9 cellular contexts compared by ENCODE assay signal in the genomic region with DNA sequence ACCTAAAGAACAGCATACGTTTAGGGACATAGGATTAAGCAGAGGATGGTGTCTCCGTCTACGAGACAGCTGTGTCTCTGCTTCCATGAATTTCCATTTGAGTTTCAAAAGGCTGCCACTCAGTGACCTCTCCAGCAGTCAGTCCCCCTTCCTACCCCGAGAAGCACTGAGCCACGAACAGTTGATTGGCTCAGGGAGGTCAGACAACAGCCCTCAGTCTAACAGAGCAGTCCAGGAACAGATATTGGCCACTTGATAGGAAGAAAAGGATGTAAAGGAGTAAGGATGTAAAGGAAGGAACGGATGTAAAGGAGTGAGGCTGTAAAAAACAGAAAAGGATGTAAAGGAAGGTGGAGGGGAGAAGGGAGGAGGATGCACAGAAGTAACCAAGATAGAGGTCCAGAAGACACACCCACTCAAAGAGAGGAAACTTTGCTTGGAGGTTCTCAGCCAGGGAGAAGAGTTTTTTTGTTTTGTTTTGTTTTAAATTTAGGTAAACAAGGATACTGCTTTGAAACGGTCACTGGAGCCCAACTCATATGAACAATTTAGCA. TPM values are rescaled to one million over a fixed set of nuclear protein-coding genes. Genes with fewer than 3 reads are reported as not detected.
DNase-seq lines count a peak whose midpoint lies in the region; FAIRE-seq and TF ChIP-seq lines count a peak whose summit lies in the region.
"Had no signal": no experiment of that assay in that cellular context is flagged by ENCODE, and none has a peak within 500 bp of the region (broad histone marks: within the 10 kb centered on the region; RNA-seq: fewer than 3 reads in every experiment).

No MANE protein-coding gene starts in this region.

- H3K27me3 ChIP-seq in Karpas-422 (ENCODE audit: low read length) (no peaks in the 10 kb centered on the region), muscle layer of colon (ENCODE audit: control insufficient read depth in 1 of 2, insufficient read depth in 2 of 2, low read length in 2 of 2) (no peaks in the 10 kb centered on the region)

- CTCF ChIA-PET in MCF 10A (lab: Yijun Ruan, JAX) (interaction anchor here (0.6 to 1.1 kb wide), 6 partner anchors 8 to 582 kb away, joined by 3 to 4 read pairs (median 3); no protein-coding TSS in a partner anchor), HEK293T (lab: Yijun Ruan, JAX) (no interaction called here)

- no peaks in the 10 kb centered on the region for H3K9me3 ChIP-seq in Karpas-422 (ENCODE audit: low read length)
- no peaks in the 10 kb centered on the region for H3K9me3 ChIP-seq in muscle layer of colon (ENCODE audit: low read length)

- no peak for FAIRE-seq in frontal cortex (lab: Jason Lieb, UNC)
- FAIRE-seq: colon had no signal

- H3K79me2 ChIP-seq in Karpas-422 (ENCODE audit: low read length) = no peaks in the 10 kb centered on the region

- H3K27me3 Mint-ChIP-seq in MCF 10A (ENCODE audit: insufficient read depth, unreplicated experiment) = peaks cover 10% of the 10 kb centered on the region

- peak overlapping the region; percentile 80 for H3K4me3 ChIP-seq in AG10803 (ENCODE audit: low read length)
- peak overlapping the region; percentile 79 for H3K4me3 ChIP-seq in Karpas-422 (ENCODE audit: low read length)
- H3K4me3 ChIP-seq in muscle layer of colon (ENCODE audit: low read depth in 1 of 2, low read length in 2 of 2) = peak overlapping the region in 1 of 2 donors; percentile 67

- H3K4me1 Mint-ChIP-seq in MCF 10A (ENCODE audit: insufficient read depth, unreplicated experiment) = peaks cover 20% of the 10 kb centered on the region

- H3K36me3 Mint-ChIP-seq in MCF 10A (ENCODE audit: insufficient read depth, unreplicated experiment) = no peaks in the 10 kb centered on the region

- TSS peak; percentile 41 for BruUV-seq in MCF 10A (replicated peaks; lab: Mats Ljungman, UMichigan)

- H3K4me2 ChIP-seq in Karpas-422 (ENCODE audit: low read depth, low read length, poor library complexity, severe bottlenecking) = peak overlapping the region; percentile 89

- peak overlapping the region; percentile 93 for H3K4me3 Mint-ChIP-seq in MCF 10A (ENCODE audit: unreplicated experiment)

- H3K27ac Mint-ChIP-seq in MCF 10A (ENCODE audit: low read depth, unreplicated experiment) = no peak overlapping the region

- no peaks in the 10 kb centered on the region for H4K20me1 ChIP-seq in Karpas-422 (ENCODE audit: insufficient read depth, low read depth, low read length)

- TF ChIP-seq CTCF in AG10803 (conservative IDR thresholded peaks at IDR 0.05; ENCODE audit: low read length) (no peak), MCF 10A (IDR thresholded peaks at IDR 0.05; ENCODE audit: unreplicated experiment) (no peak)

- no peaks in the 10 kb centered on the region for H3K36me3 ChIP-seq in Karpas-422 (ENCODE audit: insufficient read depth, low read length)
- no peaks in the 10 kb centered on the region for H3K36me3 ChIP-seq in muscle layer of colon (ENCODE audit: insufficient read depth, low read length)

- no peaks in the 10 kb centered on the region for H3K9me3 Mint-ChIP-seq in MCF 10A (ENCODE audit: unreplicated experiment)

- DNase-seq in AG10803 (ENCODE audit: low read depth) (no peak), Karpas-422 (no peak), MCF 10A (ENCODE audit: unreplicated experiment) (no peak), OCI-M2 (lab: John Stamatoyannopoulos, UW; ENCODE audit: unreplicated experiment) (no peak), HEK293T (ENCODE audit: extremely low spot score) (no peak), NOMO-1 treated with DMSO at 0.1 percent for 48 hours (lab: John Stamatoyannopoulos, UW; ENCODE audit: unreplicated experiment) (no peak), frontal cortex (ENCODE audit: low spot score in 2 of 2) (no peak)

- H3K9ac ChIP-seq in Karpas-422 (ENCODE audit: low read length) = peak overlapping the region; percentile 91
- peak overlapping the region; percentile 63 for H3K9ac ChIP-seq in muscle layer of colon (ENCODE audit: low read length)

- H2AFZ ChIP-seq in Karpas-422 (ENCODE audit: low read length) = no peak overlapping the region

- H3K4me1 ChIP-seq in Karpas-422 (ENCODE audit: low read length) (peaks cover 17% of the 10 kb centered on the region), muscle layer of colon (ENCODE audit: insufficient read depth, low read length) (peaks cover 9% of the 10 kb centered on the region)

- intact Hi-C loops in MCF 10A (cut with micrococcal nuclease) = no loop called here

- H3K27ac ChIP-seq in Karpas-422 (ENCODE audit: low read length) (peak overlapping the region; percentile 83; the same call in 1 of the 2 replicates), muscle layer of colon (ENCODE audit: low read depth, low read length) (peak overlapping the region; percentile 93)

- POLR2A ChIA-PET in MCF 10A (lab: Yijun Ruan, JAX) = interaction anchor here (0.7 to 5.4 kb wide), 8 partner anchors 8 to 611 kb away, joined by 3 to 71 read pairs (median 4); partner anchors contain the start of genes ALG2, SEC61B and STX17
- POLR2A ChIA-PET in HEK293T (lab: Yijun Ruan, JAX) = no interaction called here

- no peaks in the 10 kb centered on the region for H3K9me2 ChIP-seq in Karpas-422 (replicated peaks; ENCODE audit: insufficient read depth, low read length)

TF ChIP-seq in HEK293T, 16 proteins besides CTCF, POLR2A, EP300 and RAD21:
- TF ChIP-seq FOXK2 (IDR thresholded peaks at IDR 0.05) (no peak), SUZ12 (IDR thresholded peaks at IDR 0.05) (no peak), BHLHE40 (IDR thresholded peaks at IDR 0.05; ENCODE audit: borderline replicate concordance) (no peak), HDGF (IDR thresholded peaks at IDR 0.05; ENCODE audit: borderline replicate concordance) (no peak)

RNA-seq across cellular contexts. Expression of gene NR4A3, which starts 3.2 kb away (rescaled TPM):
- 0.18 and 0.45 TPM in 2 replicates for total RNA-seq in Karpas-422 (2014; rRNA removed; shearing (Covaris generic); ENCODE audit: low replicate concordance)
- total RNA-seq in MCF 10A (2022) = 0.16 and 0.25 TPM in 2 replicates
- 3.7 TPM for total RNA-seq in frontal cortex
